ENCODE assay signal across 20 cellular contexts in the genomic region with DNA sequence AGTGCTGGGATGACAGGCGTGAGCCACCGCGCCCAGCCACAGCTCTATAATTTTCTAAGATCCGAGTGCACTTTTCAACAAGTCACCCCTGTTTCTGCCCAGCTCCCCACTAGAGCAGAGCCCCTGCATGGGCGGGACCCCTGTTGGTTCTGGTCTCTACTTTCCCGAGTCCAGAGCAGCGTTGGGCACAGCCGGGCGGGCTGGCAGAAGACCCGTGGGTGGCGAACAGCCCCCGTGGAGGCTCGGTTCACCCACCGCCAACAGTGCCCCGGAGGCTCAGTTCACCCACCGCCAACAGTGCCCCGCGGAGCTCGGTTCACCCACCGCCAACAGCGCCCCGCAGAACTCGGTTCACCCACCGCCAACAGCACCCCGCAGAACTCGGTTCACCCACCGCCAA. TPM values are rescaled to one million over a fixed set of nuclear protein-coding genes. Genes with fewer than 3 reads are reported as not detected.
"Had no signal": no experiment of that assay in that cellular context is flagged by ENCODE, and none has a peak within 500 bp of the region (broad histone marks: within the 10 kb centered on the region; RNA-seq: fewer than 3 reads in every experiment).

No MANE protein-coding gene starts in this region.

- H3K4me1 ChIP-seq: colonic mucosa, pancreas, prostate gland, testis, uterus had no signal

- H3K27ac ChIP-seq: cardiac muscle cell, colonic mucosa, pancreas, testis, uterus had no signal

- H3K27me3 ChIP-seq: cardiac muscle cell, colonic mucosa, pancreas, testis, uterus had no signal

- DNase-seq: activated CD4-positive, alpha-beta T cell treated with anti-CD3 and anti-CD28 coated beads for 36 hours; activated CD4-positive, CD25-positive, alpha-beta regulatory T cell; activated effector memory CD4-positive, alpha-beta T cell treated with Interleukin-2 at 50 U/mL for 16 hours; activated naive CD4-positive, alpha-beta T cell treated with Interleukin-2 at 50 U/mL for 16 hours; anterior cingulate cortex; cerebellar nuclear complex; colonic mucosa; dorsolateral prefrontal cortex; effector memory CD4-positive, alpha-beta T cell; head of caudate nucleus; midbrain; naive thymus-derived CD4-positive, alpha-beta T cell; stimulated activated CD4-positive, alpha-beta T cell treated with anti-CD3 and anti-CD28 coated beads, Interleukin-2, amount 100 ng/mL, for 48 hours; stimulated activated naive CD4-positive, alpha-beta T cell treated with Interleukin-2 at 50 U/mL for 16 hours; testis; uterus had no signal

- H3K36me3 ChIP-seq: cardiac muscle cell, colonic mucosa, pancreas, prostate gland, uterus had no signal

- H3K4me3 ChIP-seq: cardiac muscle cell, colonic mucosa, dorsolateral prefrontal cortex, pancreas, prostate gland, testis, uterus had no signal

- H3K9me3 ChIP-seq: colonic mucosa, pancreas, prostate gland, testis, uterus had no signal

- ATAC-seq: activated CD4-positive, alpha-beta T cell treated with anti-CD3 and anti-CD28 coated beads for 36 hours; naive thymus-derived CD4-positive, alpha-beta T cell had no signal

RNA-seq across cellular contexts. Expression of a gene that starts 48.5 kb away (rescaled TPM):
- total RNA-seq: T-helper 1 cell treated with Interleukin-12 subunit alpha and Interleukin-12 subunit beta and Interleukin-4 antibody, amounts not matched to agents 30 ng/mL and 1 ng/mL, for 36 hours had no signal
